ENCODE assay signal across 8 cellular contexts in genomic region chr12:66694666-66695065, GRCh38.
"Had no signal": no experiment of that assay in that cellular context is flagged by ENCODE, and none has a peak within 500 bp of the region (broad histone marks: within the 10 kb centered on the region; RNA-seq: fewer than 3 reads in every experiment).

No MANE protein-coding gene starts in this region.

- H2AFZ ChIP-seq: PC-9 had no signal

- H3K27ac ChIP-seq: PC-9, RWPE1, SJCRH30, SK-N-MC had no signal

- H3K4me3 ChIP-seq: K562, PC-9, SJCRH30, SK-N-MC had no signal

- H3K36me3 ChIP-seq: SJCRH30 had no signal

- H3K9me3 ChIP-seq: SJCRH30 had no signal

- DNase-seq: Karpas-422, NCI-H1417 treated with DMSO at 0.1 percent for 48 hours, NCI-H187 treated with DMSO at 0.1 percent for 48 hours had no signal

- H3K27me3 ChIP-seq: SJCRH30 had no signal

- H3K4me2 ChIP-seq: PC-9 had no signal
